ENCODE assay signal across 13 cellular contexts in genomic region chr7:25456467-25457171, GRCh38.
A peak's percentile ranks its signal among the peaks of the same experiment; 100 is the strongest.
DNase-seq lines count a peak whose midpoint lies in the region; ATAC-seq, FAIRE-seq and TF ChIP-seq lines count a peak whose summit lies in the region.
"Had no signal": no experiment of that assay in that cellular context is flagged by ENCODE, and none has a peak within 500 bp of the region (broad histone marks: within the 10 kb centered on the region; RNA-seq: fewer than 3 reads in every experiment).

No MANE protein-coding gene starts in this region.

- intact Hi-C loops in esophagus squamous epithelium (cut with DNase I) (no loop called here), ovary (cut with DNase I) (no loop called here)
- intact Hi-C loops in CD4-positive, alpha-beta T cell (cut with DNase I, micrococcal nuclease), result no loop called here

- POLR2A ChIA-PET in CD4-positive, alpha-beta T cell (lab: Charles Lee), result interaction anchor here (0.6 kb wide), 1 partner anchor 85 kb away, joined by 5 read pairs; no protein-coding TSS in a partner anchor

- no peak for ATAC-seq in HG03280 (IDR thresholded peaks at IDR 0.05; ENCODE audit: unreplicated experiment)
- no peak for ATAC-seq in CD4-positive, alpha-beta T cell (ENCODE audit: poor library complexity)

- no peaks in the 10 kb centered on the region for H3K9me3 Mint-ChIP-seq in CD4-positive, alpha-beta T cell

- FAIRE-seq in GM12892 (lab: Jason Lieb, UNC), result no peak
- FAIRE-seq: astrocyte had no signal

- H3K27ac ChIP-seq in C4-2B, result peak overlapping the region; percentile 60
- peak overlapping the region in 3 of 4 donors; percentile 33 to 76 (median 63) for H3K27ac ChIP-seq in esophagus squamous epithelium
- H3K27ac ChIP-seq in ovary, result no peak overlapping the region
- no peak overlapping the region for H3K27ac ChIP-seq in CD4-positive, alpha-beta T cell (ENCODE audit: low read depth, low read length)

- no peak overlapping the region for H3K4me3 Mint-ChIP-seq in CD4-positive, alpha-beta T cell
- H3K4me3 Mint-ChIP-seq: CD14-positive monocyte had no signal

- DNase-seq in NAMALWA (ENCODE audit: low spot score) (peak; percentile 26), esophagus squamous epithelium (lab: John Stamatoyannopoulos, UW) (no peak), ovary (peak; percentile 28 to 74 (median 62)), GM12892 (ENCODE audit: insufficient read length) (no peak), T-helper 1 cell (no peak)
- DNase-seq in CD4-positive, alpha-beta T cell, result no peak
- DNase-seq: GOT3; NK-92 treated with Interleukin-12 subunit alpha and Interleukin-12 subunit beta, amount 100 ng/mL, for 24 hours; stimulated activated CD4-positive, alpha-beta T cell treated with anti-CD3 and anti-CD28 coated beads, Interleukin-4, amount 100 ng/mL, for 1 hour had no signal

- no peaks in the 10 kb centered on the region for H3K4me1 Mint-ChIP-seq in CD4-positive, alpha-beta T cell (ENCODE audit: low read depth)

- no peaks in the 10 kb centered on the region for H3K27me3 ChIP-seq in esophagus squamous epithelium
- no peaks in the 10 kb centered on the region for H3K27me3 ChIP-seq in ovary
- peaks cover 3% of the 10 kb centered on the region for H3K27me3 ChIP-seq in CD4-positive, alpha-beta T cell (ENCODE audit: control insufficient read depth, insufficient read depth, low read length)

- peaks cover 8% of the 10 kb centered on the region for H3K27me3 Mint-ChIP-seq in CD4-positive, alpha-beta T cell

- H3K9me3 ChIP-seq in esophagus squamous epithelium, result no peaks in the 10 kb centered on the region
- no peaks in the 10 kb centered on the region for H3K9me3 ChIP-seq in ovary
- H3K9me3 ChIP-seq in CD4-positive, alpha-beta T cell (ENCODE audit: control insufficient read depth, low read length), result no peaks in the 10 kb centered on the region

- no peak overlapping the region for H3K27ac Mint-ChIP-seq in CD4-positive, alpha-beta T cell

- H3K4me3 ChIP-seq in esophagus squamous epithelium (no peak overlapping the region), ovary (no peak overlapping the region)

- no peak for TF ChIP-seq EP300 in ovary (IDR thresholded peaks at IDR 0.05)

- H3K4me1 ChIP-seq in esophagus squamous epithelium (peaks cover 0 to 38% (median 3%) of the 10 kb centered on the region in 3 donors), ovary (ENCODE audit: insufficient read depth) (peaks cover 8% of the 10 kb centered on the region)

- TF ChIP-seq CTCF in C4-2B (conservative IDR thresholded peaks at IDR 0.05) (no peak), esophagus squamous epithelium (IDR thresholded peaks at IDR 0.05) (no peak), ovary (IDR thresholded peaks at IDR 0.05) (no peak)
- no peak for TF ChIP-seq CTCF in CD4-positive, alpha-beta T cell (IDR thresholded peaks at IDR 0.05)

- CTCF ChIA-PET in CD4-positive, alpha-beta T cell (lab: Charles Lee), result no interaction called here

- 42 to 44% methylated on average over 8 of the region's 8 CpGs for WGBS in esophagus squamous epithelium, 2 donors
- 8 to 17% (median 8%) methylated on average over 8 of the region's 8 CpGs for WGBS in ovary, 3 donors

- H3K36me3 Mint-ChIP-seq in CD4-positive, alpha-beta T cell (ENCODE audit: low read depth), result no peaks in the 10 kb centered on the region
- H3K36me3 Mint-ChIP-seq: CD14-positive monocyte had no signal

- TF ChIP-seq POLR2A in esophagus squamous epithelium (IDR thresholded peaks at IDR 0.05), result no peak
- TF ChIP-seq POLR2A in ovary (IDR thresholded peaks at IDR 0.05), result no peak
- no peak for TF ChIP-seq POLR2A in GM12892 (IDR thresholded peaks at IDR 0.05; ENCODE audit: low read depth, low read length)

- no peaks in the 10 kb centered on the region for H3K36me3 ChIP-seq in esophagus squamous epithelium
- no peaks in the 10 kb centered on the region for H3K36me3 ChIP-seq in ovary

Comparison
In these comparisons a context has a peak if more than half of its experiments do, and no peak if none do; other contexts are left out.
1. H3K27ac ChIP-seq: peak in C4-2B (single experiment) and esophagus squamous epithelium (3 of 4); none in ovary (0 of 2) and CD4-positive, alpha-beta T cell (single experiment).
2. DNase-seq: peak in NAMALWA (single experiment) and ovary (5 of 5); none in esophagus squamous epithelium (single experiment), GM12892 (single experiment), T-helper 1 cell (0 of 5) and CD4-positive, alpha-beta T cell (0 of 10).